In genomic region chr14:34715108-34715863, GRCh38 we compare ENCODE assay signal across 8 cellular contexts. TPM values are rescaled to one million over a fixed set of nuclear protein-coding genes. Genes with fewer than 3 reads are reported as not detected.
DNase-seq lines count a peak whose midpoint lies in the region; ATAC-seq and TF ChIP-seq lines count a peak whose summit lies in the region.

No MANE protein-coding gene starts in this region.

- H3K9ac ChIP-seq in parathyroid adenoma: peak overlapping the region; percentile 23

- POLR2A ChIA-PET in Panc1 (lab: Charles Lee): no interaction called here

- H3K9me3 ChIP-seq in DOHH2 (ENCODE audit: control insufficient read depth, insufficient read depth, low read length) (no peaks in the 10 kb centered on the region), Panc1 (ENCODE audit: control insufficient read depth, insufficient read depth, low read depth, low read length) (no peaks in the 10 kb centered on the region), parathyroid adenoma (ENCODE audit: control insufficient read depth, low read length) (no peaks in the 10 kb centered on the region)

- H3K36me3 ChIP-seq in DOHH2 (ENCODE audit: control insufficient read depth, low read length) (peaks cover 38% of the 10 kb centered on the region), Panc1 (ENCODE audit: control insufficient read depth, insufficient read depth, low read length) (peaks cover 14% of the 10 kb centered on the region), parathyroid adenoma (ENCODE audit: control insufficient read depth, insufficient read depth, low read length) (no peaks in the 10 kb centered on the region)

- no TSS peak for BruUV-seq in Panc1 (replicated peaks; lab: Mats Ljungman, UMichigan)

- H4K20me1 ChIP-seq in DOHH2 (ENCODE audit: control insufficient read depth, insufficient read depth, low read depth, low read length): no peaks in the 10 kb centered on the region

- H3K4me2 ChIP-seq in DOHH2 (ENCODE audit: low read length) (peak overlapping the region; percentile 88), parathyroid adenoma (ENCODE audit: low read length) (peak overlapping the region; percentile 64)

- peak overlapping the region; percentile 86 for H3K4me3 ChIP-seq in DOHH2 (ENCODE audit: low read length)
- H3K4me3 ChIP-seq in Panc1 (ENCODE audit: low read depth in 2 of 2, low read length in 2 of 2): peak overlapping the region; percentile 66 to 80
- peak overlapping the region; percentile 83 for H3K4me3 ChIP-seq in epithelial cell of proximal tubule (ENCODE audit: low read depth, low read length)
- H3K4me3 ChIP-seq in parathyroid adenoma (ENCODE audit: low read depth, low read length): peak overlapping the region; percentile 83

- in situ Hi-C loops in Panc1 (cut with HindIII; ENCODE audit: low pct_unique_long_range_greater_than_20kb, low sequenced_read_pairs): no loop called here

- peak overlapping the region; percentile 99 for H2AFZ ChIP-seq in parathyroid adenoma

- H3K27me3 ChIP-seq in DOHH2 (ENCODE audit: control insufficient read depth, low read length) (no peaks in the 10 kb centered on the region), Panc1 (ENCODE audit: control insufficient read depth, insufficient read depth, low read length) (no peaks in the 10 kb centered on the region), parathyroid adenoma (ENCODE audit: control insufficient read depth, insufficient read depth, low read length) (no peaks in the 10 kb centered on the region)

- peaks cover 45% of the 10 kb centered on the region for H3K4me1 ChIP-seq in DOHH2 (ENCODE audit: control insufficient read depth, low read length)
- peaks cover 35% of the 10 kb centered on the region for H3K4me1 ChIP-seq in Panc1 (ENCODE audit: control insufficient read depth, insufficient read depth, low read length)
- H3K4me1 ChIP-seq in parathyroid adenoma: peaks cover 12% of the 10 kb centered on the region

- H3K79me2 ChIP-seq in DOHH2 (ENCODE audit: control insufficient read depth, low read length): peaks cover 40% of the 10 kb centered on the region
- H3K79me2 ChIP-seq in parathyroid adenoma: no peaks in the 10 kb centered on the region

- intact Hi-C loops in Panc1 (cut with micrococcal nuclease; ENCODE audit: unreplicated experiment): no loop called here

- no peaks in the 10 kb centered on the region for H3K9me2 ChIP-seq in DOHH2 (replicated peaks; ENCODE audit: control insufficient read depth, low read length)

- 0 out of 2 replicates have a peak, but pooled peaks cover 4% of the 10 kb centered on the region for H3F3A ChIP-seq in DOHH2 (ENCODE audit: control insufficient read depth, insufficient read depth)

- DNase-seq in Panc1 (ENCODE audit: low read depth, low spot score) (no peak), epithelial cell of proximal tubule (ENCODE audit: low read depth) (no peak), GM19238 (ENCODE audit: insufficient read length, low spot score) (no peak), occipital lobe (lab: John Stamatoyannopoulos, UW) (no peak)
- no peak for DNase-seq in activated CD8-positive, alpha-beta memory T cell treated with anti-CD3 and anti-CD28 coated beads, Interleukin-2, amount 50 U/mL, for 4 hours

- CTCF ChIA-PET in Panc1 (lab: Charles Lee): interaction anchor here (0.6 kb wide), 1 partner anchor 34 kb away, joined by 8 read pairs; no protein-coding TSS in a partner anchor

- H3K27ac ChIP-seq in DOHH2 (ENCODE audit: low read depth, low read length): no peak overlapping the region
- H3K27ac ChIP-seq in Panc1 (ENCODE audit: low read length): peak overlapping the region; percentile 85
- peak overlapping the region; percentile 80 for H3K27ac ChIP-seq in parathyroid adenoma

- no peak for ATAC-seq in Panc1
- ATAC-seq in GM19467 (IDR thresholded peaks at IDR 0.05; ENCODE audit: unreplicated experiment): no peak

- TF ChIP-seq CTCF in DOHH2 (IDR thresholded peaks at IDR 0.05; ENCODE audit: low read depth, low read length, poor library complexity, severe bottlenecking): no peak
- no peak for TF ChIP-seq CTCF in Panc1 (IDR thresholded peaks at IDR 0.05)
- no peak for TF ChIP-seq CTCF in epithelial cell of proximal tubule (conservative IDR thresholded peaks at IDR 0.05; ENCODE audit: low read depth, low read length)
- TF ChIP-seq CTCF in parathyroid adenoma (IDR thresholded peaks at IDR 0.05): no peak

RNA-seq across cellular contexts. Expression of gene CFL2, which starts 0.9 kb away (rescaled TPM):
- total RNA-seq in Panc1 (2021; ENCODE audit: unreplicated experiment) (79.7 TPM), epithelial cell of proximal tubule (54.7 and 67.7 TPM in 2 replicates), occipital lobe (56.8 TPM)
- polyA plus RNA-seq in Panc1 (2012; ENCODE audit: insufficient read length): 47.1 TPM
